ENCODE assay signal across 1 cellular context in genomic region chr7:140649566-140650205, GRCh38.
TF ChIP-seq lines count a peak whose summit lies in the region.

No MANE protein-coding gene starts in this region.

TF ChIP-seq in H1, 55 proteins besides CTCF, POLR2A, EP300 and RAD21:
- no peak for TF ChIP-seq SIN3A (conservative IDR thresholded peaks at IDR 0.05 in 1 of 2, IDR thresholded peaks at IDR 0.05 in 1 of 2; ENCODE audit: low read depth in 1 of 2, low read length in 2 of 2)
- TF ChIP-seq YY1 (IDR thresholded peaks at IDR 0.05; ENCODE audit: low read depth, low read length) = no peak
- TF ChIP-seq USF2 (IDR thresholded peaks at IDR 0.05; ENCODE audit: low read length) = no peak
- TF ChIP-seq HDAC2 (IDR thresholded peaks at IDR 0.05; ENCODE audit: borderline replicate concordance in 1 of 2, low read depth in 2 of 2, low read length in 2 of 2) = no peak
- TF ChIP-seq EZH2 (IDR thresholded peaks at IDR 0.05; ENCODE audit: low read depth, low read length, severe bottlenecking) = no peak
- no peak for TF ChIP-seq CHD2 (IDR thresholded peaks at IDR 0.05; ENCODE audit: low read length)
- no peak for TF ChIP-seq NANOG (IDR thresholded peaks at IDR 0.05; ENCODE audit: insufficient read depth, low read depth, low read length, poor library complexity, severe bottlenecking)
- no peak for TF ChIP-seq ZNF274 (IDR thresholded peaks at IDR 0.05; ENCODE audit: borderline replicate concordance, extremely low read depth, low read length)
- TF ChIP-seq BCL11A (IDR thresholded peaks at IDR 0.05; ENCODE audit: low read depth in 2 of 2, low read length in 2 of 2) = no peak
- TF ChIP-seq CTBP2 (IDR thresholded peaks at IDR 0.05; ENCODE audit: borderline replicate concordance, insufficient read depth, insufficient read length, low read length) = no peak
- no peak for TF ChIP-seq TEAD4 (IDR thresholded peaks at IDR 0.05; ENCODE audit: low read depth, low read length)
- no peak for TF ChIP-seq TBP (IDR thresholded peaks at IDR 0.05; ENCODE audit: low read depth, low read length)
- TF ChIP-seq ATF2 (IDR thresholded peaks at IDR 0.05; ENCODE audit: low read length) = no peak
- TF ChIP-seq E2F6 (IDR thresholded peaks at IDR 0.05) = no peak
- TF ChIP-seq SP4 (IDR thresholded peaks at IDR 0.05; ENCODE audit: low read length) = no peak
- TF ChIP-seq SUZ12 (IDR thresholded peaks at IDR 0.05; ENCODE audit: low read length) = no peak
- no peak for TF ChIP-seq JUND (IDR thresholded peaks at IDR 0.05; ENCODE audit: low read length)
- no peak for TF ChIP-seq CEBPB (IDR thresholded peaks at IDR 0.05; ENCODE audit: low read depth, low read length)
- TF ChIP-seq CHD7 (IDR thresholded peaks at IDR 0.05; ENCODE audit: insufficient replicate concordance, low read length) = no peak
